ENCODE assay signal across 11 cellular contexts in genomic region chr11:107592256-107592655, GRCh38. TPM values are rescaled to one million over a fixed set of nuclear protein-coding genes. Genes with fewer than 3 reads are reported as not detected.
DNase-seq lines count a peak whose midpoint lies in the region; ATAC-seq, FAIRE-seq and TF ChIP-seq lines count a peak whose summit lies in the region.
"Had no signal": no experiment of that assay in that cellular context is flagged by ENCODE, and none has a peak within 500 bp of the region (broad histone marks: within the 10 kb centered on the region; RNA-seq: fewer than 3 reads in every experiment).

No MANE protein-coding gene starts in this region.

- H3K27ac Mint-ChIP-seq in activated T-helper 2 cell treated with anti-CD3 and anti-CD28 coated beads, Interferon-gamma antibody, Interleukin-2, Interleukin-4, amounts not matched to agents 10 μg/mL and 5 μg/mL and 100 μg/mL, durations not matched to agents 14 hours and 24 hours and 36 hours = no peak overlapping the region
- H3K27ac Mint-ChIP-seq in memory B cell = no peak overlapping the region

- H3K4me1 ChIP-seq in A549 = peaks cover 9% of the 10 kb centered on the region; the same call in 1 of the 3 replicates
- H3K4me1 ChIP-seq in vagina = peaks cover 18% of the 10 kb centered on the region

- TF ChIP-seq EP300 in A549 (IDR thresholded peaks at IDR 0.05) = no peak

- no peak for TF ChIP-seq CTCF in A549 (IDR thresholded peaks at IDR 0.05)
- TF ChIP-seq CTCF in vagina (IDR thresholded peaks at IDR 0.05) = no peak

- no peaks in the 10 kb centered on the region for H3K9me3 Mint-ChIP-seq in activated T-helper 2 cell treated with anti-CD3 and anti-CD28 coated beads, Interferon-gamma antibody, Interleukin-2, Interleukin-4, amounts not matched to agents 10 μg/mL and 5 μg/mL and 100 μg/mL, durations not matched to agents 14 hours and 24 hours and 36 hours
- H3K9me3 Mint-ChIP-seq in memory B cell = no peaks in the 10 kb centered on the region

- peaks cover 14% of the 10 kb centered on the region for H3K4me1 Mint-ChIP-seq in activated T-helper 2 cell treated with anti-CD3 and anti-CD28 coated beads, Interferon-gamma antibody, Interleukin-2, Interleukin-4, amounts not matched to agents 10 μg/mL and 5 μg/mL and 100 μg/mL, durations not matched to agents 14 hours and 24 hours and 36 hours (ENCODE audit: low read depth)
- H3K4me1 Mint-ChIP-seq in memory B cell = peaks cover 19% of the 10 kb centered on the region

- no peak for TF ChIP-seq POLR2A in A549 (IDR thresholded peaks at IDR 0.05; ENCODE audit: low read length)
- TF ChIP-seq POLR2A in vagina (IDR thresholded peaks at IDR 0.05) = no peak

- no peaks in the 10 kb centered on the region for H3K36me3 Mint-ChIP-seq in activated T-helper 2 cell treated with anti-CD3 and anti-CD28 coated beads, Interferon-gamma antibody, Interleukin-2, Interleukin-4, amounts not matched to agents 10 μg/mL and 5 μg/mL and 100 μg/mL, durations not matched to agents 14 hours and 24 hours and 36 hours (ENCODE audit: low read depth)
- no peaks in the 10 kb centered on the region for H3K36me3 Mint-ChIP-seq in memory B cell

- POLR2A ChIA-PET in A549 (lab: Yijun Ruan, JAX) = no interaction called here

- peaks cover 82% of the 10 kb centered on the region for H3K27me3 Mint-ChIP-seq in activated T-helper 2 cell treated with anti-CD3 and anti-CD28 coated beads, Interferon-gamma antibody, Interleukin-2, Interleukin-4, amounts not matched to agents 10 μg/mL and 5 μg/mL and 100 μg/mL, durations not matched to agents 14 hours and 24 hours and 36 hours (ENCODE audit: low read depth)
- peaks cover 28% of the 10 kb centered on the region for H3K27me3 Mint-ChIP-seq in memory B cell

- H3K27me3 ChIP-seq in vagina = peaks cover 3% of the 10 kb centered on the region

- peak overlapping the region; percentile 76 for H3K4me3 Mint-ChIP-seq in activated T-helper 2 cell treated with anti-CD3 and anti-CD28 coated beads, Interferon-gamma antibody, Interleukin-2, Interleukin-4, amounts not matched to agents 10 μg/mL and 5 μg/mL and 100 μg/mL, durations not matched to agents 14 hours and 24 hours and 36 hours (ENCODE audit: low read depth)
- peak overlapping the region; percentile 85 for H3K4me3 Mint-ChIP-seq in memory B cell

- H3K9me3 ChIP-seq in A549 (no peaks in the 10 kb centered on the region), vagina (no peaks in the 10 kb centered on the region)

- H3K27ac ChIP-seq in A549 = no peak overlapping the region
- H3K27ac ChIP-seq in vagina = no peak overlapping the region

- no peaks in the 10 kb centered on the region for H3K36me3 ChIP-seq in vagina

- no peak for DNase-seq in A549 (ENCODE audit: low read depth in 1 of 2, low spot score in 1 of 2)
- no peak for DNase-seq in activated T-helper 2 cell treated with anti-CD3 and anti-CD28 coated beads, Interferon-gamma antibody, Interleukin-2, Interleukin-4, amounts not matched to agents 10 μg/mL and 5 μg/mL and 100 μg/mL, durations not matched to agents 14 hours and 24 hours and 36 hours (ENCODE audit: low spot score)
- no peak for DNase-seq in memory B cell (ENCODE audit: low spot score in 2 of 2)
- DNase-seq in kidney glomerular epithelial cell (lab: John Stamatoyannopoulos, UW) = no peak
- no peak for DNase-seq in vagina (ENCODE audit: extremely low spot score in 2 of 2)
- DNase-seq: DMS153, T-helper 9 cell had no signal

- FAIRE-seq in A549 (lab: Jason Lieb, UNC) = no peak

- WGBS in A549 (ENCODE audit: missing lambda C conversion rate) = 40% methylated on average over 7 of the region's 7 CpGs

- CTCF ChIA-PET in A549 (lab: Yijun Ruan, JAX) = interaction anchor here (0.6 to 3.3 kb wide), 2 partner anchors 16 to 80 kb away, joined by 3 to 10 read pairs; no protein-coding TSS in a partner anchor

- peak overlapping the region; percentile 61; the same call in 2 of the 3 replicates for H3K4me3 ChIP-seq in A549
- H3K4me3 ChIP-seq in vagina = peak overlapping the region in 1 of 2 donors; percentile 55

- TF ChIP-seq RAD21 in A549 (conservative IDR thresholded peaks at IDR 0.05 in 1 of 2, IDR thresholded peaks at IDR 0.05 in 1 of 2) = no peak

- peak overlapping the region; percentile 97 for H3K4me2 ChIP-seq in A549

- ATAC-seq in A549 (no peak), GM18868 (IDR thresholded peaks at IDR 0.05; ENCODE audit: unreplicated experiment) (peak; percentile 11), memory B cell (ENCODE audit: low read depth) (peak; percentile 3), GM18873 (IDR thresholded peaks at IDR 0.05; ENCODE audit: low FRiP score, unreplicated experiment) (no peak)
- no peak for ATAC-seq in activated CD4-positive, CD25-positive, alpha-beta regulatory T cell treated with anti-CD3 and anti-CD28 coated beads, Interleukin-2, amount 50 U/mL, for 24 hours

- intact Hi-C loops in activated T-helper 2 cell treated with anti-CD3 and anti-CD28 coated beads, Interferon-gamma antibody, Interleukin-2, Interleukin-4, amounts not matched to agents 10 μg/mL and 5 μg/mL and 100 μg/mL, durations not matched to agents 14 hours and 24 hours and 36 hours (cut with micrococcal nuclease) = no loop called here
- intact Hi-C loops in vagina (cut with DNase I) = loop anchor here (10.0 kb wide), 1 partner anchor 93 kb away; no protein-coding TSS in a partner anchor

TF ChIP-seq in A549, 52 proteins besides CTCF, POLR2A, EP300 and RAD21:
- TF ChIP-seq HOXB5 (CRISPR knock-in tag; IDR thresholded peaks at IDR 0.05) (no peak), CBX2 (IDR thresholded peaks at IDR 0.05; ENCODE audit: borderline replicate concordance, low read depth) (no peak), PHF8 (IDR thresholded peaks at IDR 0.05; ENCODE audit: borderline replicate concordance, low read depth) (no peak), CBX8 (IDR thresholded peaks at IDR 0.05) (no peak), JUNB (IDR thresholded peaks at IDR 0.05) (no peak), NFE2L2 (conservative IDR thresholded peaks at IDR 0.05; ENCODE audit: low read length) (no peak), SMC3 (IDR thresholded peaks at IDR 0.05) (no peak), POLR2AphosphoS2 (conservative IDR thresholded peaks at IDR 0.05; ENCODE audit: low read length) (no peak), MAX (IDR thresholded peaks at IDR 0.05) (no peak), BHLHE40 (IDR thresholded peaks at IDR 0.05; ENCODE audit: low read depth, low read length) (no peak), HES2 (IDR thresholded peaks at IDR 0.05) (no peak), MYC (IDR thresholded peaks at IDR 0.05; ENCODE audit: borderline replicate concordance, low read length) (no peak)

RNA-seq across cellular contexts. Expression of gene ELMOD1, which starts 1.3 kb away (rescaled TPM):
- polyA plus RNA-seq in A549 (2011; rRNA removed) (0.04 and 0.09 TPM in 2 replicates), A549 (2017; fragmentation: RNase III; extraction: RNeasy Plus Mini Kit Qiagen cat#74134 plus additional on column Dnase treatment) (0.05 to 0.16 TPM (median 0.08 TPM) in 3 replicates)
- polyA plus RNA-seq in A549 (2012; cell fraction: cytosol; rRNA removed) = 0.03 and 0.07 TPM in 2 replicates
- 0.05 TPM in 1 of 2 replicates, not detected in the other for polyA plus RNA-seq in A549 (2012; cell fraction: nucleus; rRNA removed)
- polyA minus RNA-seq in A549 (2011; rRNA and poly(A)+ RNA removed) = not detected in 2 replicates
- not detected in 2 replicates for total RNA-seq in activated T-helper 2 cell treated with anti-CD3 and anti-CD28 coated beads, Interferon-gamma antibody, Interleukin-2, Interleukin-4, amounts not matched to agents 10 μg/mL and 5 μg/mL and 100 μg/mL, durations not matched to agents 14 hours and 24 hours and 36 hours
- total RNA-seq in vagina = not detected
- total RNA-seq: NCI-H460 had no signal

RNA-seq across cellular contexts. Expression of gene ALKBH8, which starts 26.7 kb away (rescaled TPM):
- polyA plus RNA-seq in A549 (2011; rRNA removed) = 7.1 and 10.8 TPM in 2 replicates
- 1.5 and 1.7 TPM in 2 replicates for polyA plus RNA-seq in A549 (2012; cell fraction: cytosol; rRNA removed)
- 0.85 and 1.5 TPM in 2 replicates for polyA plus RNA-seq in A549 (2012; cell fraction: nucleus; rRNA removed)
- 6.5 to 7.7 TPM (median 7.6 TPM) in 3 replicates for polyA plus RNA-seq in A549 (2017; fragmentation: RNase III; extraction: RNeasy Plus Mini Kit Qiagen cat#74134 plus additional on column Dnase treatment)
- polyA minus RNA-seq in A549 (2011; rRNA and poly(A)+ RNA removed) = 5.7 TPM in 2 replicates
- total RNA-seq in activated T-helper 2 cell treated with anti-CD3 and anti-CD28 coated beads, Interferon-gamma antibody, Interleukin-2, Interleukin-4, amounts not matched to agents 10 μg/mL and 5 μg/mL and 100 μg/mL, durations not matched to agents 14 hours and 24 hours and 36 hours = 10.6 and 11.9 TPM in 2 replicates
- 3.4 TPM for total RNA-seq in vagina

Comparison
In these comparisons a context has a peak if more than half of its experiments do, and no peak if none do; other contexts are left out.
1. ATAC-seq: peak in GM18868 (single experiment) and memory B cell (single experiment); none in A549 (0 of 2), GM18873 (single experiment) and activated CD4-positive, CD25-positive, alpha-beta regulatory T cell treated with anti-CD3 and anti-CD28 coated beads, Interleukin-2, amount 50 U/mL, for 24 hours (0 of 2).